In the genomic region with DNA sequence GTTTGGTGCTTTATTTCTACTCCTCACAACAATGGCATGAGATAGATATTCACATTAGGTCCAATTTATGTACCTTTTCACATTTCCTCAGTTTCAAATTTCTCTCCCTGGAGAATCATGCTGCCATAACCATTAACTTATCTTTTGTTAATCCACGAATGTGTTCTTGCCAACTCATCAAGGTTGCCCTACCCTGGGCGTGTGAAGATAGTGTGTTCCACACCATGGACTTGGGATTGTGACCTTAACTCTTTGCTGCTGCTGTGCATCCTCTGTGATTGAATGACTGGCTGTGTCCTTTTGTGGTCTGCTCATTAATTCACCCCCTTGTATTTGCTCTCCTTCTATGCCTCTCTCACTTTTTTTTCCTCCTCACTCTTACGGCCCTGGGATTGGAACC, we compare ENCODE assay signal across 17 cellular contexts. TPM values are rescaled to one million over a fixed set of nuclear protein-coding genes. Genes with fewer than 3 reads are reported as not detected.
A peak's percentile ranks its signal among the peaks of the same experiment; 100 is the strongest.
DNase-seq lines count a peak whose midpoint lies in the region; ATAC-seq lines count a peak whose summit lies in the region.
"Had no signal": no experiment of that assay in that cellular context is flagged by ENCODE, and none has a peak within 500 bp of the region (broad histone marks: within the 10 kb centered on the region; RNA-seq: fewer than 3 reads in every experiment).

No MANE protein-coding gene starts in this region.

- no peaks in the 10 kb centered on the region for H3K36me3 ChIP-seq in BLaER1
- no peaks in the 10 kb centered on the region for H3K36me3 ChIP-seq in BLaER1 treated with 17β-estradiol and CSF1 and Interleukin-3, amounts not matched to agents 10 nM and 100 nM

- peak; percentile 34 for ATAC-seq in left colon
- no peak for ATAC-seq in GM19467 (IDR thresholded peaks at IDR 0.05; ENCODE audit: unreplicated experiment)
- ATAC-seq in GM19397 (IDR thresholded peaks at IDR 0.05; ENCODE audit: unreplicated experiment), result no peak
- ATAC-seq: CD8-positive, alpha-beta T cell had no signal

- DNase-seq in left colon, result no peak
- no peak for DNase-seq in activated CD4-positive, alpha-beta T cell treated with anti-CD3 and anti-CD28 coated beads, Interleukin-2, amount 50 U/mL, for 1 hour
- DNase-seq: 8988T; ACHN; Caco-2; Calu3; CD4-positive, alpha-beta T cell; CD8-positive, alpha-beta T cell; DMS79 treated with DMSO at 0.1 percent for 48 hours; GF-D8 had no signal

- H4K20me1 ChIP-seq in BLaER1, result no peaks in the 10 kb centered on the region
- H4K20me1 ChIP-seq in BLaER1 treated with 17β-estradiol and CSF1 and Interleukin-3, amounts not matched to agents 10 nM and 100 nM, result no peaks in the 10 kb centered on the region

- peak overlapping the region; percentile 72; the same call in 1 of the 2 replicates for H3K4me2 ChIP-seq in BLaER1
- peak overlapping the region in 6 of 11 experiments; percentile 58 to 83 (median 71); a peak in 9 of 22 replicates for H3K4me2 ChIP-seq in BLaER1 treated with 17β-estradiol and CSF1 and Interleukin-3, amounts not matched to agents 10 nM and 100 nM

- intact Hi-C loops in left colon (cut with DNase I, micrococcal nuclease), result no loop called here

- H3K9ac ChIP-seq in BLaER1, result no peak overlapping the region
- H3K9ac ChIP-seq in BLaER1 treated with 17β-estradiol and CSF1 and Interleukin-3, amounts not matched to agents 10 nM and 100 nM, result no peak overlapping the region

- no peaks in the 10 kb centered on the region for H3K27me3 ChIP-seq in BLaER1
- H3K27me3 ChIP-seq in BLaER1 treated with 17β-estradiol and CSF1 and Interleukin-3, amounts not matched to agents 10 nM and 100 nM, result no peaks in the 10 kb centered on the region

- no peak overlapping the region for H3K4me3 ChIP-seq in BLaER1
- H3K4me3 ChIP-seq in BLaER1 treated with 17β-estradiol and CSF1 and Interleukin-3, amounts not matched to agents 10 nM and 100 nM, result no peak overlapping the region

- H3K27ac ChIP-seq in BLaER1, result no peak overlapping the region
- H3K27ac ChIP-seq in BLaER1 treated with 17β-estradiol and CSF1 and Interleukin-3, amounts not matched to agents 10 nM and 100 nM, result no peak overlapping the region
- H3K27ac ChIP-seq: C4-2B had no signal

- no peaks in the 10 kb centered on the region for H3K9me3 ChIP-seq in BLaER1
- 0 out of 22 replicates have a peak, but pooled peaks cover 0 to 1% (median 0%) of the 10 kb centered on the region in 11 experiments for H3K9me3 ChIP-seq in BLaER1 treated with 17β-estradiol and CSF1 and Interleukin-3, amounts not matched to agents 10 nM and 100 nM (replicated peaks in 1 of 11)
- H3K9me3 ChIP-seq: Caco-2 had no signal

- H3K4me1 ChIP-seq in BLaER1, result peaks cover 94% of the 10 kb centered on the region
- peaks cover 15 to 91% (median 77%) of the 10 kb centered on the region in 10 experiments for H3K4me1 ChIP-seq in BLaER1 treated with 17β-estradiol and CSF1 and Interleukin-3, amounts not matched to agents 10 nM and 100 nM
- H3K4me1 ChIP-seq: Caco-2 had no signal

RNA-seq across cellular contexts. Expression of a gene that starts 34.2 kb away (rescaled TPM):
- total RNA-seq in left colon, result 10 to 100 TPM; 33.3 to 33.5 TPM

RNA-seq across cellular contexts. Expression of a gene that starts 52.5 kb away (rescaled TPM):
- not detected for total RNA-seq in left colon
- total RNA-seq: A673; B cell; Caco-2; Calu3; CD4-positive, alpha-beta T cell; CD8-positive, alpha-beta T cell had no signal
